In the genomic region with DNA sequence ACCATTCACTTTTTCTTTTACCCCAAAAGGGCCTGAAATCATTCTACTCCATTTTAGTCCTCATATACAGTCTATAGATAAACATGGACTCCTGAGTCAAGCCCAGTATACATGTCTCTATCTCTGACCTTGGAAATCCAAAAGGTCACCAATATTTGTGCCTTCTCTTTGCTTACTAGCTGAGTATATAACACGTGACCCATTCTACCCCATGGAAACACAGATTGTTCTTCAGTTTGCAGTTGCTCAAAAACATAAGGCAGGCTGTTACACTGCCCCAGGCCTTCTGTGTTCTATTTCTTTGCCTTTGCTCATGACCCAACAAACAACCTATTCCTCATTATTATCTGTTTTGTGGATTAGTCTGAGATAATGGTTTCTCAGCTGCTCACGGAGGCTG, we compare ENCODE assay signal across 37 cellular contexts. TPM values are rescaled to one million over a fixed set of nuclear protein-coding genes. Genes with fewer than 3 reads are reported as not detected.
"Had no signal": no experiment of that assay in that cellular context is flagged by ENCODE, and none has a peak within 500 bp of the region (broad histone marks: within the 10 kb centered on the region; RNA-seq: fewer than 3 reads in every experiment).

No MANE protein-coding gene starts in this region.

- ATAC-seq: activated CD8-positive, alpha-beta T cell treated with anti-CD3 and anti-CD28 coated beads for 36 hours; activated naive CD4-positive, alpha-beta T cell treated with anti-CD3 and anti-CD28 coated beads, Interleukin-2, amount 50 U/mL, for 72 hours; activated T-cell treated with anti-CD3 and anti-CD28 coated beads, Interleukin-2, amount 50 U/mL, for 4 hours; activated T-cell treated with anti-CD3 and anti-CD28 coated beads, Interleukin-2, amount 50 U/mL, for 72 hours; activated T-helper 17 cell treated with anti-CD3 and anti-CD28 coated beads, Interleukin-2, amount 50 U/mL, for 72 hours had no signal

- H3K27ac ChIP-seq: ascending aorta, cardiac muscle cell, VCaP had no signal

- H3K9me3 ChIP-seq: adrenal gland, ascending aorta had no signal

- DNase-seq: activated B cell treated with CpG ODN at 0.5 μM for 24 hours; activated CD4-positive, alpha-beta memory T cell treated with anti-CD3 and anti-CD28 coated beads for 36 hours; activated CD4-positive, alpha-beta T cell treated with anti-CD3 and anti-CD28 coated beads for 4 hours; activated CD4-positive, alpha-beta T cell treated with anti-CD3 and anti-CD28 coated beads, Interleukin-2, amount 10 ng/mL, durations not matched to agents 24 days and 14 days; activated CD4-positive, alpha-beta T cell treated with anti-CD3 and anti-CD28 coated beads, Interleukin-2, amount 50 U/mL, for 1 hour; activated CD4-positive, alpha-beta T cell treated with anti-CD3 and anti-CD28 coated beads, Interleukin-2, amount 50 U/mL, for 4 hours; activated CD4-positive, CD25-positive, alpha-beta regulatory T cell treated with anti-CD3 and anti-CD28 coated beads, Interleukin-2, amount 50 U/mL, for 72 hours; activated CD8-positive, alpha-beta memory T cell treated with anti-CD3 and anti-CD28 coated beads, Interleukin-2, amount 50 U/mL, for 4 hours; activated CD8-positive, alpha-beta T cell treated with anti-CD3 and anti-CD28 coated beads for 36 hours; activated effector memory CD4-positive, alpha-beta T cell treated with anti-CD3 and anti-CD28 coated beads, Interleukin-2, amount 50 U/mL, for 16 hours; activated gamma-delta T cell treated with Interleukin-2 at 50 U/mL for 16 hours; activated naive CD4-positive, alpha-beta T cell; activated naive CD4-positive, alpha-beta T cell treated with anti-CD3 and anti-CD28 coated beads for 36 hours; activated naive CD4-positive, alpha-beta T cell treated with anti-CD3 and anti-CD28 coated beads, Interleukin-2, amount 50 U/mL, for 16 hours; activated naive CD8-positive, alpha-beta T cell treated with anti-CD3 and anti-CD28 coated beads for 36 hours; activated T-cell treated with anti-CD3 and anti-CD28 coated beads for 4 hours; activated T-cell treated with anti-CD3 and anti-CD28 coated beads, Interleukin-2, amount 50 U/mL, for 1 hour; activated T-cell treated with anti-CD3 and anti-CD28 coated beads, Interleukin-2, amount 50 U/mL, for 4 hours; activated T-cell treated with anti-CD3 and anti-CD28 coated beads, Interleukin-2, amount 50 U/mL, for 72 hours; amygdala; anterior cingulate cortex; caudate nucleus; cerebellar nuclear complex; T-helper 1 cell; T-helper 2 cell; T-helper 9 cell had no signal

- H3K4me3 ChIP-seq: adrenal gland, ascending aorta, cardiac muscle cell had no signal

- H3K36me3 ChIP-seq: adrenal gland, ascending aorta, cardiac muscle cell had no signal

- FAIRE-seq: bronchial epithelial cell, TTC549 had no signal

- H3K27me3 ChIP-seq: adrenal gland, ascending aorta had no signal

RNA-seq across cellular contexts. Expression of a gene that starts 5.8 kb away (rescaled TPM):
- total RNA-seq: activated B cell treated with CpG ODN at 0.5 μM for 24 hours had no signal

RNA-seq across cellular contexts. Expression of a gene that starts 55.2 kb away (rescaled TPM):
- total RNA-seq: activated B cell treated with CpG ODN at 0.5 μM for 24 hours; activated CD4-positive, alpha-beta memory T cell treated with anti-CD3 and anti-CD28 coated beads for 36 hours; activated CD4-positive, alpha-beta T cell treated with anti-CD3 and anti-CD28 coated beads, Interleukin-2, amount 10 ng/mL, durations not matched to agents 24 days and 14 days; activated CD8-positive, alpha-beta memory T cell treated with anti-CD3 and anti-CD28 coated beads for 36 hours; activated CD8-positive, alpha-beta T cell treated with anti-CD3 and anti-CD28 coated beads for 36 hours; activated naive CD4-positive, alpha-beta T cell treated with anti-CD3 and anti-CD28 coated beads for 36 hours; activated naive CD4-positive, alpha-beta T cell treated with anti-CD3 and anti-CD28 coated beads, Interleukin-2, amount 50 U/mL, for 72 hours; activated naive CD8-positive, alpha-beta T cell treated with anti-CD3 and anti-CD28 coated beads for 36 hours; activated T-cell treated with anti-CD3 and anti-CD28 coated beads, Interleukin-2, amount 50 U/mL, for 4 hours; activated T-cell treated with anti-CD3 and anti-CD28 coated beads, Interleukin-2, amount 50 U/mL, for 72 hours; activated T-helper 1 cell treated with anti-CD3 and anti-CD28 coated beads, Interleukin-12 subunit alpha, Interleukin-12 subunit beta, Interleukin-2, Interleukin-4 antibody, amounts not matched to agents 30 ng/mL and 10 ng/mL and 1 ng/mL, durations not matched to agents 14 hours and 24 hours and 36 hours; activated T-helper 17 cell treated with anti-CD3 and anti-CD28 coated beads, Interleukin-2, amount 50 U/mL, for 72 hours; adrenal gland; ascending aorta; bronchial epithelial cell; cardiac muscle cell; chondrocyte had no signal
- polyA plus RNA-seq: adrenal gland, cardiac muscle cell had no signal
